Comparison of ENCODE assay signal across 8 cellular contexts in genomic region chr5:159210306-159210722, GRCh38. TPM values are rescaled to one million over a fixed set of nuclear protein-coding genes. Genes with fewer than 3 reads are reported as not detected.
DNase-seq lines count a peak whose midpoint lies in the region; ATAC-seq and TF ChIP-seq lines count a peak whose summit lies in the region.

No MANE protein-coding gene starts in this region.

- CTCF ChIA-PET in activated CD8-positive, alpha-beta T cell treated with anti-CD3 and anti-CD28 coated beads for 36 hours (lab: Charles Lee): no interaction called here

- no peaks in the 10 kb centered on the region for H3K9me3 ChIP-seq in HUES48 (ENCODE audit: control insufficient read depth, insufficient read depth, low read length)
- no peaks in the 10 kb centered on the region for H3K9me3 ChIP-seq in right lobe of liver
- no peaks in the 10 kb centered on the region for H3K9me3 ChIP-seq in heart right ventricle

- H3K27ac Mint-ChIP-seq in CD14-positive monocyte: peak overlapping the region; percentile 85 to 97 (median 92)
- peak overlapping the region; percentile 92 for H3K27ac Mint-ChIP-seq in activated CD8-positive, alpha-beta T cell treated with anti-CD3 and anti-CD28 coated beads for 36 hours

- WGBS in right lobe of liver (ENCODE audit: insufficient coverage, low coverage, low lambda C conversion rate, missing lambda C conversion rate): 46% methylated on average over 4 of the region's 4 CpGs
- WGBS in heart right ventricle, 2 donors: 76 to 77% methylated on average over 4 of the region's 4 CpGs

- POLR2A ChIA-PET in activated CD8-positive, alpha-beta T cell treated with anti-CD3 and anti-CD28 coated beads for 36 hours (lab: Charles Lee): no interaction called here

- peak overlapping the region; percentile 96 for H3K4me3 ChIP-seq in HUES48 (ENCODE audit: low read depth, low read length)
- peak overlapping the region in 1 of 3 donors; percentile 80 for H3K4me3 ChIP-seq in right lobe of liver
- peak overlapping the region in 1 of 10 donors; percentile 87 for H3K4me3 ChIP-seq in heart right ventricle

- no peaks in the 10 kb centered on the region for H3K9me3 Mint-ChIP-seq in CD14-positive monocyte
- H3K9me3 Mint-ChIP-seq in activated CD8-positive, alpha-beta T cell treated with anti-CD3 and anti-CD28 coated beads for 36 hours: no peaks in the 10 kb centered on the region

- no peak overlapping the region for H3K27ac ChIP-seq in HUES48 (ENCODE audit: low read depth, low read length)
- H3K27ac ChIP-seq in right lobe of liver: no peak overlapping the region
- H3K27ac ChIP-seq in heart right ventricle: peak overlapping the region in 1 of 10 donors; percentile 100

- TF ChIP-seq CTCF in CD14-positive monocyte (IDR thresholded peaks at IDR 0.05) (no peak), right lobe of liver (IDR thresholded peaks at IDR 0.05) (no peak), heart right ventricle (IDR thresholded peaks at IDR 0.05) (no peak)
- no peak for TF ChIP-seq CTCF in activated CD8-positive, alpha-beta T cell treated with anti-CD3 and anti-CD28 coated beads for 36 hours (IDR thresholded peaks at IDR 0.05)

- no peaks in the 10 kb centered on the region for H3K36me3 ChIP-seq in HUES48 (ENCODE audit: control insufficient read depth, insufficient read depth, low read length)
- H3K36me3 ChIP-seq in right lobe of liver: no peaks in the 10 kb centered on the region
- H3K36me3 ChIP-seq in heart right ventricle: no peaks in the 10 kb centered on the region

- no peak for ATAC-seq in activated CD8-positive, alpha-beta T cell treated with anti-CD3 and anti-CD28 coated beads for 36 hours
- ATAC-seq in right lobe of liver (peak in 3 of 4 donors; percentile 20 to 30 (median 20)), heart right ventricle (no peak), HG02678 (IDR thresholded peaks at IDR 0.05; ENCODE audit: unreplicated experiment) (no peak)

- H3K4me1 Mint-ChIP-seq in CD14-positive monocyte: peaks cover 63% of the 10 kb centered on the region
- peaks cover 33% of the 10 kb centered on the region for H3K4me1 Mint-ChIP-seq in activated CD8-positive, alpha-beta T cell treated with anti-CD3 and anti-CD28 coated beads for 36 hours (ENCODE audit: low read depth)

- TF ChIP-seq POLR2A in right lobe of liver (IDR thresholded peaks at IDR 0.05): no peak

- peaks cover 0 to 4% (median 1%) of the 10 kb centered on the region in 3 donors for H3K27me3 Mint-ChIP-seq in CD14-positive monocyte (ENCODE audit: low read depth in 3 of 3)
- no peaks in the 10 kb centered on the region for H3K27me3 Mint-ChIP-seq in activated CD8-positive, alpha-beta T cell treated with anti-CD3 and anti-CD28 coated beads for 36 hours

- peaks cover 23% of the 10 kb centered on the region for H3K4me1 ChIP-seq in HUES48 (ENCODE audit: control insufficient read depth, insufficient read depth, low read length)
- H3K4me1 ChIP-seq in right lobe of liver: peaks cover 0 to 11% (median 0%) of the 10 kb centered on the region in 4 donors
- peaks cover 0 to 52% (median 27%) of the 10 kb centered on the region in 9 donors for H3K4me1 ChIP-seq in heart right ventricle

- DNase-seq in CD14-positive monocyte (ENCODE audit: low spot score) (peak; percentile 55), right lobe of liver (no peak), heart right ventricle (no peak), NCI-H1092 treated with DMSO at 0.1 percent for 48 hours (lab: John Stamatoyannopoulos, UW) (no peak)
- peak; percentile 30 for DNase-seq in activated CD8-positive, alpha-beta T cell treated with anti-CD3 and anti-CD28 coated beads for 36 hours
- no peak for DNase-seq in stimulated activated naive CD4-positive, alpha-beta T cell (lab: John Stamatoyannopoulos, UW)

- intact Hi-C loops in CD14-positive monocyte (cut with micrococcal nuclease): loop anchor here in 1 of 2 donors (5.0 kb wide), 1 partner anchor 52 kb away; the partner anchor contains the start of gene UBLCP1
- intact Hi-C loops in activated CD8-positive, alpha-beta T cell treated with anti-CD3 and anti-CD28 coated beads for 36 hours (cut with micrococcal nuclease): no loop called here
- intact Hi-C loops in right lobe of liver (cut with DNase I): no loop called here
- intact Hi-C loops in heart right ventricle (cut with DNase I): loop anchor here in 4 of 10 donors (5.0 to 10.0 kb wide), 3 partner anchors 52 to 56 kb away; partner anchors contain the start of gene UBLCP1 (in 2 of the 4)

- no peak overlapping the region for H3K9ac ChIP-seq in HUES48 (ENCODE audit: low read depth, low read length)

- H3K36me3 Mint-ChIP-seq in CD14-positive monocyte: no peaks in the 10 kb centered on the region
- H3K36me3 Mint-ChIP-seq in activated CD8-positive, alpha-beta T cell treated with anti-CD3 and anti-CD28 coated beads for 36 hours (ENCODE audit: low read depth): peaks cover 35% of the 10 kb centered on the region

- H3K4me3 Mint-ChIP-seq in CD14-positive monocyte: peak overlapping the region; percentile 91 to 95
- H3K4me3 Mint-ChIP-seq in activated CD8-positive, alpha-beta T cell treated with anti-CD3 and anti-CD28 coated beads for 36 hours: peak overlapping the region; percentile 100

- peaks cover 31% of the 10 kb centered on the region for H3K27me3 ChIP-seq in HUES48 (ENCODE audit: control insufficient read depth, insufficient read depth, low read length)
- no peaks in the 10 kb centered on the region for H3K27me3 ChIP-seq in right lobe of liver
- H3K27me3 ChIP-seq in heart right ventricle: no peaks in the 10 kb centered on the region

RNA-seq across cellular contexts. Expression of gene RNF145, which starts 1.0 kb away (rescaled TPM):
- polyA plus RNA-seq in CD14-positive monocyte: 10 to 100 TPM in 1 of 2 donors, 1 to 10 TPM in 1; 9.1 to 11.5 TPM
- 10 to 100 TPM; 77.5 to 87.5 TPM for total RNA-seq in activated CD8-positive, alpha-beta T cell treated with anti-CD3 and anti-CD28 coated beads for 36 hours
- 10 to 100 TPM in 5 of 6 experiments, 1 to 10 TPM in 1; 7.2 to 20.9 (median 10.6) TPM for total RNA-seq in right lobe of liver
- 10 to 100 TPM; 16.2 to 37.4 (median 22.2) TPM for total RNA-seq in heart right ventricle
- 10 to 100 TPM in 1 of 2 donors, 1 to 10 TPM in 1; 9.4 to 30.0 TPM for polyA plus RNA-seq in heart right ventricle

RNA-seq across cellular contexts. Expression of gene UBLCP1, which starts 52.8 kb away (rescaled TPM):
- polyA plus RNA-seq in CD14-positive monocyte: 10 to 100 TPM; 22.7 to 31.5 TPM
- 10 to 100 TPM; 30.6 to 31.6 TPM for total RNA-seq in activated CD8-positive, alpha-beta T cell treated with anti-CD3 and anti-CD28 coated beads for 36 hours
- 10 to 100 TPM in 1 of 6 experiments, 1 to 10 TPM in 5; 5.5 to 13.8 (median 8.1) TPM for total RNA-seq in right lobe of liver
- total RNA-seq in heart right ventricle: 10 to 100 TPM; 11.6 to 17.0 (median 13.9) TPM
- polyA plus RNA-seq in heart right ventricle: 10 to 100 TPM; 12.4 to 20.9 TPM

Comparison
In these comparisons a context has a peak if more than half of its experiments do, and no peak if none do; other contexts are left out.
1. DNase-seq: peak in CD14-positive monocyte (single experiment) and activated CD8-positive, alpha-beta T cell treated with anti-CD3 and anti-CD28 coated beads for 36 hours (single experiment); none in right lobe of liver (0 of 3), heart right ventricle (0 of 2), stimulated activated naive CD4-positive, alpha-beta T cell (0 of 6) and NCI-H1092 treated with DMSO at 0.1 percent for 48 hours (single experiment).
2. ATAC-seq: peak in right lobe of liver (3 of 4); none in activated CD8-positive, alpha-beta T cell treated with anti-CD3 and anti-CD28 coated beads for 36 hours (single experiment), heart right ventricle (0 of 8) and HG02678 (single experiment).